Comparison of ENCODE assay signal across 30 cellular contexts in the genomic region with DNA sequence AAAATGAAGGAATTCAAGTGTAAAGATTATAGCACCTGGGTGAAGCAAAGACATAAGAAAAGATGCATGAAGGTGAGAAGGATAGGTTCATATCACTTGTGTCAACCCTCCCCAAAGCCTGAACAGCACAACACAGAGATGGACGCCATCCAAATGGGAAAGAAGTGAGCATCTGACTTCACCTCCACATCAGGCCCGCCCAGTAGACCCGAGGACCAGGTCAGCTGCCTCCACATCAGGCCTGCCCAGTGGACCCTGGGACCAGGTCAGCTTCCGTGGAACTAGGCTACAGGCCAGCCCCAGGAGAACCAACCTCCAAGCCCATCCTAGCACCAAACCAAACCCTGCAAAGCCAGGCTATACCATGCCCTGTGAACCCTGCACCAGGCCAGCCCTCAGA.
"Had no signal": no experiment of that assay in that cellular context is flagged by ENCODE, and none has a peak within 500 bp of the region (broad histone marks: within the 10 kb centered on the region; RNA-seq: fewer than 3 reads in every experiment).

No MANE protein-coding gene starts in this region.

- H3K4me3 ChIP-seq: left lung, lower lobe of right lung, ovary, right atrium auricular region, right lobe of liver, smooth muscle cell, tibial nerve, vagina had no signal

- H3K9me3 Mint-ChIP-seq: neural crest cell, type B pancreatic cell had no signal

- H3K36me3 Mint-ChIP-seq: immature natural killer cell, type B pancreatic cell had no signal

- H3K36me3 ChIP-seq: left lung, lower lobe of right lung, neutrophil, ovary, right atrium auricular region, right lobe of liver, tibial nerve, vagina had no signal

- H3K4me1 ChIP-seq: left lung, lower lobe of right lung, right atrium auricular region, right lobe of liver, tibial nerve, vagina had no signal

- H3K27me3 Mint-ChIP-seq: stimulated activated memory B cell treated with anti-CD40 and anti-IgM and Interleukin-4, amounts not matched to agents 10 μg/mL and 1 μg/mL and 100 μg/mL, for 72 hours; stimulated activated naive CD8-positive, alpha-beta T cell treated with anti-CD3 and anti-CD28 coated beads, Interleukin-15, amount 100 ng/mL, for 72 hours had no signal

- H3K4me2 ChIP-seq: smooth muscle cell had no signal

- H3K27me3 ChIP-seq: left lung, neutrophil, ovary, right atrium auricular region, right lobe of liver, tibial nerve, vagina had no signal

- H3K4me1 Mint-ChIP-seq: immature natural killer cell; naive thymus-derived CD8-positive, alpha-beta T cell; nephron; neural crest cell; stimulated activated memory B cell treated with anti-CD40 and anti-IgM and Interleukin-4, amounts not matched to agents 10 μg/mL and 1 μg/mL and 100 μg/mL, for 72 hours; stimulated activated naive CD8-positive, alpha-beta T cell treated with anti-CD3 and anti-CD28 coated beads, Interleukin-15, amount 100 ng/mL, for 72 hours had no signal

- FAIRE-seq: islet of Langerhans, kidney had no signal

- H3K27ac Mint-ChIP-seq: immature natural killer cell; naive thymus-derived CD8-positive, alpha-beta T cell; nephron; progenitor cell of endocrine pancreas; stimulated activated memory B cell treated with anti-CD40 and anti-IgM and Interleukin-4, amounts not matched to agents 10 μg/mL and 1 μg/mL and 100 μg/mL, for 72 hours; stimulated activated naive CD8-positive, alpha-beta T cell treated with anti-CD3 and anti-CD28 coated beads, Interleukin-15, amount 100 ng/mL, for 72 hours; type B pancreatic cell had no signal

- ATAC-seq: left colon; left lung; lower lobe of right lung; naive thymus-derived CD8-positive, alpha-beta T cell; stimulated activated memory B cell treated with anti-CD40 and anti-IgM and Interleukin-4, amounts not matched to agents 10 μg/mL and 1 μg/mL and 100 μg/mL, for 72 hours; stimulated activated naive CD8-positive, alpha-beta T cell treated with anti-CD3 and anti-CD28 coated beads, Interleukin-15, amount 100 ng/mL, for 72 hours had no signal

- DNase-seq: hypothalamus; immature natural killer cell; kidney; left colon; lower lobe of right lung; mammary epithelial cell; mesenchymal stem cell; naive thymus-derived CD8-positive, alpha-beta T cell; occipital lobe; ovary; right lobe of liver; stimulated activated CD4-positive, alpha-beta T cell treated with anti-CD3 and anti-CD28 coated beads, Interleukin-1b, Interleukin-23, amount 100 ng/mL, for 48 hours; stimulated activated CD4-positive, alpha-beta T cell treated with anti-CD3 and anti-CD28 coated beads, Interleukin-2, amount 100 ng/mL, for 48 hours; stimulated activated CD4-positive, alpha-beta T cell treated with anti-CD3 and anti-CD28 coated beads, Interleukin-4, amount 100 ng/mL, for 4 hours; stimulated activated CD8-positive, alpha-beta memory T cell treated with anti-CD3 and anti-CD28 coated beads, Interleukin-4, amount 100 ng/mL, for 48 hours; stimulated activated naive CD4-positive, alpha-beta T cell treated with Interleukin-2 at 50 U/mL for 16 hours; stimulated activated naive CD8-positive, alpha-beta T cell treated with anti-CD3 and anti-CD28 coated beads, Interleukin-15, amount 100 ng/mL, for 72 hours; substantia nigra had no signal

- H3K4me3 Mint-ChIP-seq: immature natural killer cell; naive thymus-derived CD8-positive, alpha-beta T cell; nephron; neural crest cell; stimulated activated memory B cell treated with anti-CD40 and anti-IgM and Interleukin-4, amounts not matched to agents 10 μg/mL and 1 μg/mL and 100 μg/mL, for 72 hours; stimulated activated naive CD8-positive, alpha-beta T cell treated with anti-CD3 and anti-CD28 coated beads, Interleukin-15, amount 100 ng/mL, for 72 hours; type B pancreatic cell had no signal

- H3K9me3 ChIP-seq: neutrophil, right atrium auricular region, right lobe of liver, vagina had no signal

- H3K27ac ChIP-seq: left lung, lower lobe of right lung, neutrophil, ovary, right atrium auricular region, right lobe of liver, tibial nerve, vagina had no signal
